In genomic region chr17:34067009-34067408, GRCh38 we compare ENCODE assay signal across 17 cellular contexts.
DNase-seq lines count a peak whose midpoint lies in the region; ATAC-seq, FAIRE-seq and TF ChIP-seq lines count a peak whose summit lies in the region.
"Had no signal": no experiment of that assay in that cellular context is flagged by ENCODE, and none has a peak within 500 bp of the region (broad histone marks: within the 10 kb centered on the region; RNA-seq: fewer than 3 reads in every experiment).

No MANE protein-coding gene starts in this region.

- H3K4me3 Mint-ChIP-seq in effector memory CD8-positive, alpha-beta T cell: no peak overlapping the region
- H3K4me3 Mint-ChIP-seq: CD14-positive monocyte; CD4-positive, alpha-beta memory T cell; H9; IgD-negative memory B cell had no signal

- TF ChIP-seq CTCF in adrenal gland (IDR thresholded peaks at IDR 0.05): no peak

- H3K4me3 ChIP-seq in adrenal gland: no peak overlapping the region
- H3K4me3 ChIP-seq: BLaER1 had no signal

- DNase-seq in NCI-H748 (lab: John Stamatoyannopoulos, UW; ENCODE audit: unreplicated experiment) (peak; percentile 5), NCI-H748 treated with DMSO at 0.1 percent for 48 hours (lab: John Stamatoyannopoulos, UW) (no peak), NCI-H2029 treated with DMSO at 0.1 percent for 48 hours (lab: John Stamatoyannopoulos, UW) (peak; percentile 85), SW480 (ENCODE audit: low spot score) (peak; percentile 28), H54 (ENCODE audit: insufficient read length, low spot score) (no peak), adrenal gland (no peak)
- DNase-seq in effector memory CD8-positive, alpha-beta T cell: no peak
- DNase-seq: 8988T; Calu3; CD4-positive, alpha-beta memory T cell; GF-D8; GOT3; H9 had no signal

- no peaks in the 10 kb centered on the region for H3K27me3 ChIP-seq in adrenal gland
- H3K27me3 ChIP-seq: BLaER1 had no signal

- intact Hi-C loops in adrenal gland (cut with DNase I): no loop called here

- no peaks in the 10 kb centered on the region for H3K4me1 Mint-ChIP-seq in effector memory CD8-positive, alpha-beta T cell (ENCODE audit: low read depth in 2 of 2)
- H3K4me1 Mint-ChIP-seq: CD14-positive monocyte; CD4-positive, alpha-beta memory T cell; IgD-negative memory B cell had no signal

- WGBS in adrenal gland, 4 donors: 89 to 96% (median 93%) methylated on average over 2 of the region's 2 CpGs

- FAIRE-seq in H54 (lab: Jason Lieb, UNC): no peak
- FAIRE-seq: HepG2 had no signal

- H3K9me3 ChIP-seq in adrenal gland (replicated peaks in 1 of 3): no peaks in the 10 kb centered on the region

- no peak overlapping the region for H3K27ac Mint-ChIP-seq in effector memory CD8-positive, alpha-beta T cell
- H3K27ac Mint-ChIP-seq: CD14-positive monocyte; CD4-positive, alpha-beta memory T cell; H9; IgD-negative memory B cell had no signal

- H3K4me1 ChIP-seq in adrenal gland (replicated peaks in 1 of 2): no peaks in the 10 kb centered on the region
- H3K4me1 ChIP-seq: BLaER1 had no signal

- ATAC-seq in effector memory CD8-positive, alpha-beta T cell (replicated peaks): no peak
- ATAC-seq: HepG2 had no signal

- TF ChIP-seq POLR2A in H54 (IDR thresholded peaks at IDR 0.05; ENCODE audit: low read depth, low read length): no peak
- TF ChIP-seq POLR2A in adrenal gland (IDR thresholded peaks at IDR 0.05): no peak

- no peaks in the 10 kb centered on the region for H3K9me3 Mint-ChIP-seq in effector memory CD8-positive, alpha-beta T cell

- H3K36me3 Mint-ChIP-seq in effector memory CD8-positive, alpha-beta T cell (ENCODE audit: insufficient read depth): no peaks in the 10 kb centered on the region
- H3K36me3 Mint-ChIP-seq: CD14-positive monocyte; CD4-positive, alpha-beta memory T cell; IgD-negative memory B cell had no signal

- H3K36me3 ChIP-seq in adrenal gland (replicated peaks in 1 of 2): no peaks in the 10 kb centered on the region
- H3K36me3 ChIP-seq: BLaER1 had no signal

- H3K27ac ChIP-seq in adrenal gland: no peak overlapping the region
- H3K27ac ChIP-seq: BLaER1 had no signal

- H3K27me3 Mint-ChIP-seq in effector memory CD8-positive, alpha-beta T cell: peaks cover 17 to 24% of the 10 kb centered on the region in 2 donors

Comparison
In these comparisons a context has a peak if more than half of its experiments do, and no peak if none do; other contexts are left out.
1. DNase-seq: peak in NCI-H748 (single experiment), NCI-H2029 treated with DMSO at 0.1 percent for 48 hours (single experiment) and SW480 (single experiment); none in NCI-H748 treated with DMSO at 0.1 percent for 48 hours (single experiment), H54 (single experiment), adrenal gland (0 of 7) and effector memory CD8-positive, alpha-beta T cell (0 of 3).